ENCODE assay signal across 8 cellular contexts in the genomic region with DNA sequence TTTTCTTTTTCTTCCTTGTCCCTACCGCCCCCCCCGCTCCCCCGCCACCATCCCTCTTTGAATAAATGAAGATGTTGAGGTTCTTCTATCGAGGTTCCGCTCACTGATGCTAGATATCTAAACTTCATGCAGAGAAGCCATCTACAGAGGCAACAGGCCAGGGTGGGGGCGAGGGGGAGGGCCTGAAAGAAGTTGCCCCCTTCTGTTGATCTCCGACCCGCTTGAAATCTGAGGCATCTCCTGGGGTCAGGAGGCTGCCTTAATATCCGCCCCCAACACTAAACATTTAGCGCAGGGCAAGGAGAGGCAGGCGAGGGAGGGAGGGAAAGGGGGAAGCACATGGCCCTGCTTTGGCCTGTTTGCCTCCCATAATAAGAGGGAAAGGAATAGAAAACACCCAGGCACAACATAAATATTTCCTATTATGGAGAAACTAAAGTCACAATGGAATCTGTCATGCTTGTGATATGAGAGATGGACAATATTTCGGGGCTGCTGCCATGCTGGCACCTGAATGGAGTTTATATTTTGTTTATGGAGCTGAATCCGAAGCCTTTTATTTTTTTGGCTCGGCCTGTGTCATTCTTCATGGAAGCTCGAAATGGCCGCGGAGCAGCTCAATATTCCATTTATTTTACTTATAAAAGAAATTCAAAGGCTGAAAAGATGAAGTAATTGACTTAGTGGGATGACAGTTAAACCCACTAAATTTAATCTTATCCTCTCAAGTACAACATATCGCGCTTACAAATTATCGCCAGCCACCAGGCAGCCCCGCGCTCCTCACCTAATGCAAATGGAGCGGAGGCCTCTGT.
DNase-seq lines count a peak whose midpoint lies in the region; ATAC-seq and TF ChIP-seq lines count a peak whose summit lies in the region.

No MANE protein-coding gene starts in this region.

- H4K5ac ChIP-seq in IMR-90 (ENCODE audit: low read depth, low read length), result peak overlapping the region; percentile 11; the same call in 1 of the 2 replicates

- no peak for TF ChIP-seq RAD21 in IMR-90 (IDR thresholded peaks at IDR 0.05; ENCODE audit: low read length)

- peak overlapping the region; percentile 15; the same call in 1 of the 2 replicates for H3K9ac ChIP-seq in IMR-90 (ENCODE audit: low read depth, low read length)

- no CpG with 5 or more reads among the region's 23 CpGs for WGBS in IMR-90 (ENCODE audit: extremely low coverage in 2 of 2, insufficient read length in 1 of 2), 2 experiments

- H2BK15ac ChIP-seq in IMR-90 (ENCODE audit: low read depth, low read length), result no peak overlapping the region

- H3K18ac ChIP-seq in IMR-90 (ENCODE audit: low read depth, low read length), result no peak overlapping the region

- H2BK120ac ChIP-seq in IMR-90 (ENCODE audit: low read depth, low read length), result no peak overlapping the region

- peak overlapping the region; percentile 24; the same call in 1 of the 2 replicates for H4K91ac ChIP-seq in IMR-90 (ENCODE audit: insufficient read depth, low read depth, low read length)

- no peaks in the 10 kb centered on the region for H3K4me1 ChIP-seq in IMR-90 (ENCODE audit: control insufficient read depth, insufficient read depth, low read length)

- in situ Hi-C loops in IMR-90 (cut with MboI; ENCODE audit: low sequenced_read_pairs), result no loop called here

- intact Hi-C loops in IMR-90 (cut with micrococcal nuclease) (no loop called here), dorsolateral prefrontal cortex (cut with DNase I) (no loop called here)

- no peak overlapping the region for H2BK5ac ChIP-seq in IMR-90 (ENCODE audit: low read depth, low read length, poor library complexity, severe bottlenecking)

- H3K4me3 Mint-ChIP-seq in natural killer cell treated with Interleukin-12 subunit alpha and Interleukin-12 subunit beta and Interleukin-15 and Interleukin-18, amount 100 ng/mL, for 72 hours, result peak overlapping the region; percentile 73

- H2AK5ac ChIP-seq in IMR-90 (ENCODE audit: low read depth, low read length), result no peak overlapping the region

- no peaks in the 10 kb centered on the region for H3K36me3 Mint-ChIP-seq in natural killer cell treated with Interleukin-12 subunit alpha and Interleukin-12 subunit beta and Interleukin-15 and Interleukin-18, amount 100 ng/mL, for 72 hours

- H3K79me1 ChIP-seq in IMR-90 (ENCODE audit: low read depth in 1 of 2, low read length in 2 of 2), result no peaks in the 10 kb centered on the region

- peak overlapping the region; percentile 74 to 82; a peak in 3 of 4 replicates for H4K8ac ChIP-seq in IMR-90 (ENCODE audit: low read depth in 2 of 2, low read length in 2 of 2)

- no peak overlapping the region for H2BK20ac ChIP-seq in IMR-90 (ENCODE audit: low read depth, low read length)

- no peak overlapping the region for H2AK9ac ChIP-seq in IMR-90 (replicated peaks; ENCODE audit: low read depth, low read length, poor library complexity)

- H3K4ac ChIP-seq in IMR-90 (ENCODE audit: low read depth, low read length), result no peak overlapping the region

- no peak for TF ChIP-seq POLR2A in IMR-90 (IDR thresholded peaks at IDR 0.05; ENCODE audit: low read depth, low read length)

- H3K56ac ChIP-seq in IMR-90 (ENCODE audit: extremely low read depth, insufficient read depth, low read length), result no peak overlapping the region

- H3K9me3 Mint-ChIP-seq in natural killer cell treated with Interleukin-12 subunit alpha and Interleukin-12 subunit beta and Interleukin-15 and Interleukin-18, amount 100 ng/mL, for 72 hours, result no peaks in the 10 kb centered on the region

- no peak overlapping the region for H3K27ac ChIP-seq in AG04450 (ENCODE audit: low read depth, low read length)
- H3K27ac ChIP-seq in IMR-90 (ENCODE audit: insufficient read depth, low read length), result no peak overlapping the region
- peak overlapping the region in 32 of 59 donors; percentile 0 to 79 (median 50) for H3K27ac ChIP-seq in dorsolateral prefrontal cortex

- no peaks in the 10 kb centered on the region; the same call in 1 of the 2 replicates for H3K9me3 ChIP-seq in AG04450 (ENCODE audit: control insufficient read depth, insufficient read depth, low read length)
- H3K9me3 ChIP-seq in IMR-90 (ENCODE audit: control insufficient read depth, insufficient read depth, low read length), result no peaks in the 10 kb centered on the region

- no peak for TF ChIP-seq CTCF in AG04450 (IDR thresholded peaks at IDR 0.05; ENCODE audit: low read depth, low read length)
- TF ChIP-seq CTCF in IMR-90 (conservative IDR thresholded peaks at IDR 0.05; ENCODE audit: low read depth, low read length), result no peak
- no peak for TF ChIP-seq CTCF in dorsolateral prefrontal cortex (IDR thresholded peaks at IDR 0.05 in 54 of 56, conservative IDR thresholded peaks at IDR 0.05 in 2 of 56; ENCODE audit: low read depth in 1 of 56, partially characterized antibody in 56 of 56)

- H2AFZ ChIP-seq in IMR-90 (replicated peaks; ENCODE audit: low read length, poor library complexity), result peak overlapping the region; percentile 83

- H3K4me1 Mint-ChIP-seq in natural killer cell treated with Interleukin-12 subunit alpha and Interleukin-12 subunit beta and Interleukin-15 and Interleukin-18, amount 100 ng/mL, for 72 hours (ENCODE audit: low read depth in 2 of 2), result no peaks in the 10 kb centered on the region

- POLR2A ChIA-PET in AG04450 (lab: Yijun Ruan, JAX) (no interaction called here), IMR-90 (lab: Charles Lee; ENCODE audit: unreplicated experiment) (interaction anchor here (0.7 kb wide), 1 partner anchor 373 kb away, joined by 3 read pairs; no protein-coding TSS in a partner anchor)

- H3K27ac Mint-ChIP-seq in natural killer cell treated with Interleukin-12 subunit alpha and Interleukin-12 subunit beta and Interleukin-15 and Interleukin-18, amount 100 ng/mL, for 72 hours, result peak overlapping the region; percentile 55 to 70

- no peaks in the 10 kb centered on the region for H3K36me3 ChIP-seq in IMR-90 (ENCODE audit: control insufficient read depth, insufficient read depth, low read length)

- CTCF ChIA-PET in AG04450 (lab: Charles Lee) (no interaction called here), IMR-90 (lab: Yijun Ruan, JAX) (no interaction called here)

- H3K9me1 ChIP-seq in IMR-90 (ENCODE audit: insufficient read depth, low read length), result no peaks in the 10 kb centered on the region

- DNase-seq in AG04450 (ENCODE audit: low read depth, low spot score), result no peak
- no peak for DNase-seq in IMR-90
- no peak for DNase-seq in dorsolateral prefrontal cortex
- no peak for DNase-seq in natural killer cell treated with Interleukin-12 subunit alpha and Interleukin-12 subunit beta and Interleukin-15 and Interleukin-18, amount 100 ng/mL, for 72 hours (ENCODE audit: low spot score)
- DNase-seq in activated effector memory CD4-positive, alpha-beta T cell treated with Interleukin-2 at 50 U/mL for 16 hours, result no peak
- no peak for DNase-seq in H4 (ENCODE audit: low spot score)
- no peak for DNase-seq in kidney glomerular epithelial cell (lab: John Stamatoyannopoulos, UW)

- BruUV-seq in IMR-90 (replicated peaks; lab: Mats Ljungman, UMichigan), result no TSS peak

- H3K27me3 ChIP-seq in AG04450 (ENCODE audit: control insufficient read depth, insufficient read depth, low read length), result peaks cover 15% of the 10 kb centered on the region
- H3K27me3 ChIP-seq in IMR-90 (ENCODE audit: control insufficient read depth, insufficient read depth, low read length), result peaks cover 3% of the 10 kb centered on the region; the same call in 1 of the 2 replicates
- H3K27me3 ChIP-seq in dorsolateral prefrontal cortex, result no peaks in the 10 kb centered on the region

- H3K4me3 ChIP-seq in AG04450 (ENCODE audit: low read depth, low read length), result peak overlapping the region; percentile 54
- H3K4me3 ChIP-seq in IMR-90 (ENCODE audit: insufficient read depth, low read depth, low read length), result peak overlapping the region; percentile 42
- peak overlapping the region; percentile 47 to 87 (median 68) for H3K4me3 ChIP-seq in dorsolateral prefrontal cortex

- H3K27me3 Mint-ChIP-seq in natural killer cell treated with Interleukin-12 subunit alpha and Interleukin-12 subunit beta and Interleukin-15 and Interleukin-18, amount 100 ng/mL, for 72 hours, result peaks cover 11 to 30% of the 10 kb centered on the region in 2 donors

- peak overlapping the region; percentile 43 for H3K4me2 ChIP-seq in IMR-90 (ENCODE audit: low read depth, low read length)

- no peak overlapping the region for H3K23ac ChIP-seq in IMR-90 (ENCODE audit: low read depth, low read length)

- no peak overlapping the region for H3K14ac ChIP-seq in IMR-90 (replicated peaks; ENCODE audit: low read depth, low read length)

- H4K20me1 ChIP-seq in IMR-90 (ENCODE audit: insufficient read depth, low read length), result no peaks in the 10 kb centered on the region

- ATAC-seq in IMR-90 (ENCODE audit: low read depth) (peak; percentile 48), HG03342 (IDR thresholded peaks at IDR 0.05; ENCODE audit: unreplicated experiment) (no peak)
- no peak for ATAC-seq in natural killer cell treated with Interleukin-12 subunit alpha and Interleukin-12 subunit beta and Interleukin-15 and Interleukin-18, amount 100 ng/mL, for 72 hours

- dilution Hi-C loops in IMR-90 (cut with HindIII; ENCODE audit: low sequenced_read_pairs, unreplicated experiment), result no loop called here

TF ChIP-seq in IMR-90, 13 proteins besides CTCF, POLR2A, EP300 and RAD21:
- TF ChIP-seq MAZ (IDR thresholded peaks at IDR 0.05; ENCODE audit: borderline replicate concordance, low read depth, low read length) (no peak), MXI1 (IDR thresholded peaks at IDR 0.05; ENCODE audit: borderline replicate concordance, low read depth, low read length) (no peak), MAFK (IDR thresholded peaks at IDR 0.05; ENCODE audit: low read depth, low read length) (no peak), FOS (IDR thresholded peaks at IDR 0.05; ENCODE audit: low read depth, low read length) (no peak), SMC3 (IDR thresholded peaks at IDR 0.05; ENCODE audit: low read depth, low read length) (no peak)

Comparison
In these comparisons a context has a peak if more than half of its experiments do, and no peak if none do; other contexts are left out.
1. H3K27ac ChIP-seq: peak in dorsolateral prefrontal cortex (32 of 59); none in AG04450 (single experiment) and IMR-90 (single experiment).
2. Peak in every context shown above with its lines, with median percentiles within 50 percentile points of each other: H3K4me3 ChIP-seq.